10 cellular contexts compared by ENCODE assay signal in the genomic region with DNA sequence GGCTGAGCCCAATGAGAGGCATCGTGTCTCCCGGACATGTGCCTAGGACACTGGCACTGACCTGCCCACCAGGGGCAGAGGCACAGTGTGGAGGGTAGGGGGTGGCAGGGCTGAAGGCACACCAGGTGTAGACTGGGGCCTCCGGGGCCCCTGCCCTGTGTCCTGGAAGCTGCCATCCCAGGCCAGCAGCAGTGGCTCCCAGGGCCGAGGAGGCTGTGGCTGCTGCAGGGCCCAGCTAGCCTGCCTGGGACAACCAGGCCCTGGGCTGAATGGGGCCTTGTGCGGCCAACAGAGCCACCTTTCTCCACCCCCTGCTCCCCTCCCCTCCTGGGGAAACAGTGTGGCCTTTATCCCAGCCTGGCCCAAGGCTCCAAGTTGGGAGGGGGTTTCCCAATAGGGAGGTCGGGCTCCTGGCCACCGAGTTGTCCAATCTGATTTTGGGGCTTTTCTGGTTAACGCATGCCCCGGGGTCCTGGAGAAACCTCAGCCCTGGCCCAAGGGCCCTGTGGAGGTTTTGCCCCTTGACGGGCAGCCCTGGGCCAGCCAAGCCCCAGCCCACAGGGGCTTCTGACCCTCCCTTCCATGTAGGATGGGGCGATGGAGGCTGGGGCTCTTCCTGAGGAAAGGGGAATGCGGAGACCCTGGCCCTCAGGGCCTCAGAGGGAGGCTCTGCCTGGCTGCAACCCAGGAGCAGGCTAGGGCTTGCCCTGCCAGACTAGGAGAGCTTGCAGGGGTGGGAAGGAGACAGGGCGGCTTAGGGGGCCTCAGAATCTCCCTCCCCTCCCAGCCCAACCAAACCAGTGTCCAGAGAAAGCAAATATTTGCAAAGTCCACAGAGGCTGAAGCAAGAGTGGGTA. TPM values are rescaled to one million over a fixed set of nuclear protein-coding genes. Genes with fewer than 3 reads are reported as not detected.
DNase-seq lines count a peak whose midpoint lies in the region; ATAC-seq and TF ChIP-seq lines count a peak whose summit lies in the region.
"Had no signal": no experiment of that assay in that cellular context is flagged by ENCODE, and none has a peak within 500 bp of the region (broad histone marks: within the 10 kb centered on the region; RNA-seq: fewer than 3 reads in every experiment).

No MANE protein-coding gene starts in this region.

- 0% methylated on average over 1 of the region's 13 CpGs for WGBS in right lobe of liver (ENCODE audit: insufficient coverage, low coverage, low lambda C conversion rate, missing lambda C conversion rate)
- WGBS in smooth muscle cell (ENCODE audit: low lambda C conversion rate), result 79% methylated on average over 12 of the region's 13 CpGs

- H3K9me3 ChIP-seq in duodenal mucosa (ENCODE audit: control insufficient read depth in 1 of 2, low read length in 2 of 2) (no peaks in the 10 kb centered on the region), right lobe of liver (no peaks in the 10 kb centered on the region), smooth muscle cell (replicated peaks; ENCODE audit: low read depth) (no peaks in the 10 kb centered on the region), PC-9 (ENCODE audit: insufficient read depth, low read depth) (no peaks in the 10 kb centered on the region)

- H3K4me1 ChIP-seq in duodenal mucosa (ENCODE audit: control insufficient read depth in 1 of 2, insufficient read depth in 2 of 2, low read length in 2 of 2) (peaks cover 2 to 28% of the 10 kb centered on the region in 2 donors), right lobe of liver (peaks cover 0 to 40% (median 13%) of the 10 kb centered on the region in 4 donors), smooth muscle cell (ENCODE audit: low read depth) (peaks cover 10% of the 10 kb centered on the region), PC-9 (replicated peaks; ENCODE audit: insufficient read depth) (peaks cover 19% of the 10 kb centered on the region)

- H3F3A ChIP-seq in smooth muscle cell (ENCODE audit: low read depth) (no peaks in the 10 kb centered on the region), PC-9 (ENCODE audit: insufficient read depth, low read depth) (peaks cover 5% of the 10 kb centered on the region; the same call in 1 of the 2 replicates)

- H3K36me3 ChIP-seq in duodenal mucosa (ENCODE audit: control insufficient read depth in 1 of 2, insufficient read depth in 2 of 2, low read length in 2 of 2) (peaks cover 0 to 11% of the 10 kb centered on the region in 2 donors), right lobe of liver (peaks cover 0 to 36% (median 16%) of the 10 kb centered on the region in 4 donors), smooth muscle cell (ENCODE audit: low read depth) (no peaks in the 10 kb centered on the region), PC-9 (ENCODE audit: low read depth) (no peaks in the 10 kb centered on the region)

- H3K4me3 ChIP-seq in duodenal mucosa (ENCODE audit: low read depth in 1 of 2, low read length in 2 of 2), result no peak overlapping the region
- peak overlapping the region in 2 of 3 donors; percentile 0 to 23 for H3K4me3 ChIP-seq in right lobe of liver
- H3K4me3 ChIP-seq in smooth muscle cell, result no peak overlapping the region
- H3K4me3 ChIP-seq in PC-9, result no peak overlapping the region

- TF ChIP-seq CTCF in right lobe of liver (IDR thresholded peaks at IDR 0.05) (no peak), smooth muscle cell (IDR thresholded peaks at IDR 0.05; ENCODE audit: borderline replicate concordance, insufficient read depth, poor library complexity, severe bottlenecking) (no peak), PC-9 (conservative IDR thresholded peaks at IDR 0.05) (no peak)

- H4K20me1 ChIP-seq in smooth muscle cell (ENCODE audit: low read depth) (peaks cover 61% of the 10 kb centered on the region), PC-9 (ENCODE audit: insufficient read depth) (peaks cover 30% of the 10 kb centered on the region)

- H3K4me2 ChIP-seq in smooth muscle cell, result peak overlapping the region; percentile 36
- no peak overlapping the region for H3K4me2 ChIP-seq in PC-9

- CTCF ChIA-PET in PC-9 (lab: Charles Lee), result no interaction called here

- ATAC-seq in right lobe of liver (peak; percentile 8 to 43 (median 28)), GM18870 (IDR thresholded peaks at IDR 0.05; ENCODE audit: unreplicated experiment) (no peak)

- peak; percentile 52 for TF ChIP-seq POLR2A in right lobe of liver (IDR thresholded peaks at IDR 0.05)

- H3K27ac ChIP-seq in duodenal mucosa (ENCODE audit: low read depth, low read length) (peak overlapping the region; percentile 50), right lobe of liver (peak overlapping the region; percentile 77 to 88 (median 83)), smooth muscle cell (ENCODE audit: low read depth) (no peak overlapping the region), PC-9 (no peak overlapping the region)

- no peaks in the 10 kb centered on the region for H3K9me2 ChIP-seq in PC-9 (ENCODE audit: insufficient read depth)

- BruUV-seq in PC-9 (replicated peaks; lab: Mats Ljungman, UMichigan), result no TSS peak

- intact Hi-C loops in right lobe of liver (cut with DNase I) (loop anchor here (5.0 to 10.0 kb wide), 3 partner anchors 53 to 86 kb away; no protein-coding TSS in a partner anchor), PC-9 (cut with micrococcal nuclease; ENCODE audit: unreplicated experiment) (no loop called here)

- POLR2A ChIA-PET in PC-9 (lab: Charles Lee; ENCODE audit: unreplicated experiment), result no interaction called here

- H3K79me2 ChIP-seq in smooth muscle cell (ENCODE audit: low read depth) (peaks cover 42% of the 10 kb centered on the region), PC-9 (ENCODE audit: low read depth) (peaks cover 48% of the 10 kb centered on the region)

- H3K9ac ChIP-seq in duodenal mucosa (ENCODE audit: low read depth in 1 of 2, low read length in 2 of 2), result no peak overlapping the region
- H3K9ac ChIP-seq in smooth muscle cell (ENCODE audit: low read depth), result no peak overlapping the region

- H2AFZ ChIP-seq in smooth muscle cell (ENCODE audit: low read depth) (no peak overlapping the region), PC-9 (no peak overlapping the region)

- no peaks in the 10 kb centered on the region for H3K27me3 ChIP-seq in duodenal mucosa (ENCODE audit: control insufficient read depth in 1 of 2, insufficient read depth in 2 of 2, low read length in 2 of 2)
- no peaks in the 10 kb centered on the region for H3K27me3 ChIP-seq in right lobe of liver
- H3K27me3 ChIP-seq in smooth muscle cell (ENCODE audit: low read depth), result no peaks in the 10 kb centered on the region
- no peaks in the 10 kb centered on the region for H3K27me3 ChIP-seq in PC-9 (ENCODE audit: insufficient read depth, low read depth)

- peak; percentile 84 for DNase-seq in HuH-7 (ENCODE audit: low spot score)
- peak in 2 of 3 donors; percentile 36 to 63 for DNase-seq in right lobe of liver
- no peak for DNase-seq in smooth muscle cell (lab: John Stamatoyannopoulos, UW; ENCODE audit: unreplicated experiment)
- no peak for DNase-seq in SHP77 (lab: John Stamatoyannopoulos, UW)
- no peak for DNase-seq in activated effector memory CD4-positive, alpha-beta T cell treated with anti-CD3 and anti-CD28 coated beads, Interleukin-2, amount 50 U/mL, for 16 hours
- no peak for DNase-seq in PC-9
- DNase-seq: activated naive CD8-positive, alpha-beta T cell treated with anti-CD3 and anti-CD28 coated beads for 36 hours; NCI-H510A had no signal

RNA-seq across cellular contexts. Expression of a gene that starts 4.2 kb away (rescaled TPM):
- 100 to 1,000 TPM in 2 of 6 experiments, 10 to 100 TPM in 4; 28.5 to 117 (median 80.2) TPM for total RNA-seq in right lobe of liver
- total RNA-seq in smooth muscle cell, result 19.5 and 27.1 TPM in 2 replicates
- polyA plus RNA-seq in smooth muscle cell, result 4.2 and 8.7 TPM in 2 replicates
- 27.6 and 52.0 TPM in 2 replicates for total RNA-seq in PC-9 (2021)

RNA-seq across cellular contexts. Expression of a gene that starts 35.3 kb away (rescaled TPM):
- total RNA-seq in right lobe of liver (1 to 10 TPM in 1 of 6 experiments, under 1 TPM in 5; 0.27 to 1.1 (median 0.49) TPM), smooth muscle cell (not detected in 2 replicates), PC-9 (2021) (not detected in 2 replicates)
- 0.49 and 1.2 TPM in 2 replicates for polyA plus RNA-seq in smooth muscle cell

Comparison
In these comparisons a context has a peak if more than half of its experiments do, and no peak if none do; other contexts are left out.
1. DNase-seq: peak in HuH-7 (single experiment) and right lobe of liver (2 of 3); none in smooth muscle cell (single experiment), SHP77 (0 of 2), activated effector memory CD4-positive, alpha-beta T cell treated with anti-CD3 and anti-CD28 coated beads, Interleukin-2, amount 50 U/mL, for 16 hours (single experiment) and PC-9 (0 of 2).
2. H3K27ac ChIP-seq: peak in duodenal mucosa (single experiment) and right lobe of liver (3 of 3); none in smooth muscle cell (single experiment) and PC-9 (single experiment).
3. H3K4me3 ChIP-seq: peak in right lobe of liver (2 of 3); none in duodenal mucosa (0 of 2), smooth muscle cell (single experiment) and PC-9 (single experiment).